Comparison of ENCODE assay signal across 8 cellular contexts in genomic region chr9:127979015-127979332, GRCh38. TPM values are rescaled to one million over a fixed set of nuclear protein-coding genes. Genes with fewer than 3 reads are reported as not detected.
DNase-seq lines count a peak whose midpoint lies in the region; ATAC-seq and TF ChIP-seq lines count a peak whose summit lies in the region.

No MANE protein-coding gene starts in this region.

- peak overlapping the region; percentile 99 for H3K27ac Mint-ChIP-seq in T-helper 17 cell

- H3K9me3 ChIP-seq in T-helper 17 cell (ENCODE audit: control insufficient read depth, low read length, poor library complexity, severe bottlenecking): no peaks in the 10 kb centered on the region

- H3K4me3 Mint-ChIP-seq in T-helper 17 cell: peak overlapping the region; percentile 97

- ATAC-seq in T-helper 17 cell (no peak), GM19328 (IDR thresholded peaks at IDR 0.05; ENCODE audit: unreplicated experiment) (no peak)

- DNase-seq in T-helper 17 cell (no peak), fibroblast of mammary gland (ENCODE audit: low read depth) (no peak), AG20443 (ENCODE audit: low spot score) (no peak), NCI-H345 treated with DMSO at 0.1 percent for 48 hours (lab: John Stamatoyannopoulos, UW; ENCODE audit: unreplicated experiment) (no peak), NCI-H1694 (lab: John Stamatoyannopoulos, UW) (no peak)

- peak overlapping the region; percentile 63; the same call in 1 of the 2 replicates for H3K4me3 ChIP-seq in GM08714 (ENCODE audit: low read length)
- peak overlapping the region; percentile 71 for H3K4me3 ChIP-seq in fibroblast of mammary gland (ENCODE audit: control insufficient read depth, low read depth, low read length)
- H3K4me3 ChIP-seq in rectal smooth muscle tissue (ENCODE audit: low read length): peak overlapping the region; percentile 84

- H3K27ac ChIP-seq in rectal smooth muscle tissue (ENCODE audit: low read depth, low read length): peak overlapping the region; percentile 98

- peaks cover 5% of the 10 kb centered on the region for H3K36me3 Mint-ChIP-seq in T-helper 17 cell (ENCODE audit: low read depth)

- no peaks in the 10 kb centered on the region for H3K36me3 ChIP-seq in rectal smooth muscle tissue (ENCODE audit: control insufficient read depth, insufficient read depth, low read length)

- H3K27me3 ChIP-seq in rectal smooth muscle tissue (ENCODE audit: control insufficient read depth, insufficient read depth, low read length): no peaks in the 10 kb centered on the region

- peaks cover 47% of the 10 kb centered on the region for H3K4me1 ChIP-seq in rectal smooth muscle tissue (ENCODE audit: control insufficient read depth, insufficient read depth, low read length)

- no peak for TF ChIP-seq CTCF in fibroblast of mammary gland (conservative IDR thresholded peaks at IDR 0.05; ENCODE audit: control insufficient read depth, insufficient read depth, low read depth, low read length)

- peaks cover 42% of the 10 kb centered on the region for H3K4me1 Mint-ChIP-seq in T-helper 17 cell

- H3K9ac ChIP-seq in rectal smooth muscle tissue (ENCODE audit: low read length): peak overlapping the region; percentile 89

- no peaks in the 10 kb centered on the region for H3K27me3 Mint-ChIP-seq in T-helper 17 cell

RNA-seq across cellular contexts. Expression of gene EEIG1, which starts 1.8 kb away (rescaled TPM):
- total RNA-seq in T-helper 17 cell: 100 to 1,000 TPM; 254 to 268 TPM

RNA-seq across cellular contexts. Expression of gene DPM2, which starts 41.3 kb away (rescaled TPM):
- total RNA-seq in T-helper 17 cell: 10 to 100 TPM; 23.3 to 26.2 TPM

RNA-seq across cellular contexts. Expression of gene PIP5KL1, which starts 48.4 kb away (rescaled TPM):
- total RNA-seq in T-helper 17 cell: 1 to 10 TPM; 2.1 to 2.3 TPM
